24 cellular contexts compared by ENCODE assay signal in genomic region chr20:34925341-34925740, GRCh38. TPM values are rescaled to one million over a fixed set of nuclear protein-coding genes. Genes with fewer than 3 reads are reported as not detected.
DNase-seq lines count a peak whose midpoint lies in the region; ATAC-seq and TF ChIP-seq lines count a peak whose summit lies in the region.
"Had no signal": no experiment of that assay in that cellular context is flagged by ENCODE, and none has a peak within 500 bp of the region (broad histone marks: within the 10 kb centered on the region; RNA-seq: fewer than 3 reads in every experiment).

No MANE protein-coding gene starts in this region.

- peaks cover 27% of the 10 kb centered on the region for H3K36me3 ChIP-seq in CD4-positive, CD25-positive, alpha-beta regulatory T cell (ENCODE audit: control insufficient read depth, insufficient read depth, low read length)
- H3K36me3 ChIP-seq in CD8-positive, alpha-beta T cell (ENCODE audit: insufficient read depth, low read length), result no peaks in the 10 kb centered on the region
- H3K36me3 ChIP-seq in endodermal cell (ENCODE audit: control insufficient read depth, insufficient read depth, low read length), result peaks cover 24% of the 10 kb centered on the region

- POLR2A ChIA-PET in CD8-positive, alpha-beta T cell (lab: Charles Lee), result interaction anchor here (0.5 kb wide), 1 partner anchor 243 kb away, joined by 4 read pairs; no protein-coding TSS in a partner anchor

- H3K27ac ChIP-seq in CD4-positive, CD25-positive, alpha-beta regulatory T cell (ENCODE audit: insufficient read depth, low read length, poor library complexity, severe bottlenecking), result no peak overlapping the region
- no peak overlapping the region for H3K27ac ChIP-seq in CD8-positive, alpha-beta T cell (ENCODE audit: low read depth, low read length)
- no peak overlapping the region for H3K27ac ChIP-seq in endodermal cell (ENCODE audit: low read depth, low read length)
- H3K27ac ChIP-seq: SK-N-MC had no signal

- H3K27ac Mint-ChIP-seq in activated CD4-positive, alpha-beta T cell treated with anti-CD3 and anti-CD28 coated beads, Interleukin-2, amount 10 ng/mL, durations not matched to agents 24 days and 14 days, result peak overlapping the region; percentile 1
- H3K27ac Mint-ChIP-seq in CD4-positive, CD25-positive, alpha-beta regulatory T cell, result peak overlapping the region in 2 of 3 donors; percentile 52 to 79
- H3K27ac Mint-ChIP-seq in T-helper 17 cell, result peak overlapping the region; percentile 34
- peak overlapping the region; percentile 36 for H3K27ac Mint-ChIP-seq in neural crest cell (ENCODE audit: unreplicated experiment)
- H3K27ac Mint-ChIP-seq in CD8-positive, alpha-beta T cell, result no peak overlapping the region
- H3K27ac Mint-ChIP-seq in endodermal cell, result no peak overlapping the region

- H3K4me3 Mint-ChIP-seq in activated CD4-positive, alpha-beta T cell treated with anti-CD3 and anti-CD28 coated beads, Interleukin-2, amount 10 ng/mL, durations not matched to agents 24 days and 14 days, result no peak overlapping the region
- no peak overlapping the region for H3K4me3 Mint-ChIP-seq in CD4-positive, CD25-positive, alpha-beta regulatory T cell
- no peak overlapping the region for H3K4me3 Mint-ChIP-seq in T-helper 17 cell
- H3K4me3 Mint-ChIP-seq in neural crest cell, result no peak overlapping the region
- no peak overlapping the region for H3K4me3 Mint-ChIP-seq in CD8-positive, alpha-beta T cell
- H3K4me3 Mint-ChIP-seq in endodermal cell, result no peak overlapping the region
- H3K4me3 Mint-ChIP-seq: CD14-positive monocyte had no signal

- no peaks in the 10 kb centered on the region for H3K27me3 Mint-ChIP-seq in activated CD4-positive, alpha-beta T cell treated with anti-CD3 and anti-CD28 coated beads, Interleukin-2, amount 10 ng/mL, durations not matched to agents 24 days and 14 days
- no peaks in the 10 kb centered on the region for H3K27me3 Mint-ChIP-seq in CD4-positive, CD25-positive, alpha-beta regulatory T cell
- H3K27me3 Mint-ChIP-seq in T-helper 17 cell, result no peaks in the 10 kb centered on the region
- no peaks in the 10 kb centered on the region for H3K27me3 Mint-ChIP-seq in neural crest cell (ENCODE audit: low read depth)
- H3K27me3 Mint-ChIP-seq in CD8-positive, alpha-beta T cell (ENCODE audit: low read depth), result no peaks in the 10 kb centered on the region
- no peaks in the 10 kb centered on the region for H3K27me3 Mint-ChIP-seq in endodermal cell (ENCODE audit: insufficient read depth)

- no peak overlapping the region for H3K4me3 ChIP-seq in CD4-positive, CD25-positive, alpha-beta regulatory T cell (ENCODE audit: low read depth, low read length)
- H3K4me3 ChIP-seq in CD8-positive, alpha-beta T cell (ENCODE audit: low read depth, low read length), result no peak overlapping the region
- H3K4me3 ChIP-seq in endodermal cell (ENCODE audit: low read length), result no peak overlapping the region
- H3K4me3 ChIP-seq: HAP-1, SK-N-MC had no signal

- no peaks in the 10 kb centered on the region for H3K27me3 ChIP-seq in CD4-positive, CD25-positive, alpha-beta regulatory T cell (ENCODE audit: control insufficient read depth, insufficient read depth, low read length)
- H3K27me3 ChIP-seq in CD8-positive, alpha-beta T cell (ENCODE audit: insufficient read depth, low read length), result no peaks in the 10 kb centered on the region
- no peaks in the 10 kb centered on the region for H3K27me3 ChIP-seq in endodermal cell (ENCODE audit: control insufficient read depth, insufficient read depth, low read length, poor library complexity, severe bottlenecking)
- H3K27me3 ChIP-seq: BE2C had no signal

- DNase-seq in activated CD4-positive, alpha-beta T cell treated with anti-CD3 and anti-CD28 coated beads, Interleukin-2, amount 10 ng/mL, durations not matched to agents 24 days and 14 days, result no peak
- no peak for DNase-seq in activated CD4-positive, alpha-beta T cell treated with anti-CD3 and anti-CD28 coated beads for 1 hour
- DNase-seq in CD4-positive, CD25-positive, alpha-beta regulatory T cell, result no peak
- DNase-seq in T-helper 17 cell (no peak), neural crest cell (ENCODE audit: low read depth, low spot score) (no peak), endodermal cell (no peak)
- no peak for DNase-seq in CD8-positive, alpha-beta T cell
- DNase-seq: 8988T; ACHN; BE2C; GOT3; KBM-7; MM.1S; NCI-H1694; NCI-H2029 treated with DMSO at 0.1 percent for 48 hours; NCI-H446 treated with DMSO at 0.1 percent for 48 hours; NCI-H526; NCI-H82; NK-92 treated with Interleukin-12 subunit alpha and Interleukin-12 subunit beta, amount 100 ng/mL, for 24 hours; SIG-M5 had no signal

- no peaks in the 10 kb centered on the region for H3K4me1 ChIP-seq in CD4-positive, CD25-positive, alpha-beta regulatory T cell (ENCODE audit: control insufficient read depth, insufficient read depth, low read length, poor library complexity, severe bottlenecking)
- H3K4me1 ChIP-seq in CD8-positive, alpha-beta T cell (ENCODE audit: insufficient read depth, low read length), result no peaks in the 10 kb centered on the region
- H3K4me1 ChIP-seq in endodermal cell (ENCODE audit: control insufficient read depth, insufficient read depth, low read length), result no peaks in the 10 kb centered on the region
- H3K4me1 ChIP-seq: BE2C, HAP-1 had no signal

- peaks cover 16% of the 10 kb centered on the region for H3K4me1 Mint-ChIP-seq in activated CD4-positive, alpha-beta T cell treated with anti-CD3 and anti-CD28 coated beads, Interleukin-2, amount 10 ng/mL, durations not matched to agents 24 days and 14 days
- H3K4me1 Mint-ChIP-seq in CD4-positive, CD25-positive, alpha-beta regulatory T cell, result peaks cover 0 to 3% (median 1%) of the 10 kb centered on the region in 4 donors
- H3K4me1 Mint-ChIP-seq in T-helper 17 cell (peaks cover 11% of the 10 kb centered on the region), neural crest cell (no peaks in the 10 kb centered on the region), endodermal cell (no peaks in the 10 kb centered on the region)
- H3K4me1 Mint-ChIP-seq in CD8-positive, alpha-beta T cell (ENCODE audit: low read depth), result peaks cover 11% of the 10 kb centered on the region

- H3K9me3 Mint-ChIP-seq in activated CD4-positive, alpha-beta T cell treated with anti-CD3 and anti-CD28 coated beads, Interleukin-2, amount 10 ng/mL, durations not matched to agents 24 days and 14 days, result no peaks in the 10 kb centered on the region
- no peaks in the 10 kb centered on the region for H3K9me3 Mint-ChIP-seq in CD4-positive, CD25-positive, alpha-beta regulatory T cell
- no peaks in the 10 kb centered on the region for H3K9me3 Mint-ChIP-seq in neural crest cell
- H3K9me3 Mint-ChIP-seq in CD8-positive, alpha-beta T cell, result no peaks in the 10 kb centered on the region
- no peaks in the 10 kb centered on the region for H3K9me3 Mint-ChIP-seq in endodermal cell
- H3K9me3 Mint-ChIP-seq: CD14-positive monocyte had no signal

- no peaks in the 10 kb centered on the region for H3K9me3 ChIP-seq in CD4-positive, CD25-positive, alpha-beta regulatory T cell (ENCODE audit: control insufficient read depth in 2 of 2, low read length in 2 of 2)
- no peaks in the 10 kb centered on the region for H3K9me3 ChIP-seq in T-helper 17 cell (ENCODE audit: control insufficient read depth, low read length, poor library complexity, severe bottlenecking)
- no peaks in the 10 kb centered on the region for H3K9me3 ChIP-seq in CD8-positive, alpha-beta T cell (ENCODE audit: low read length)
- peaks cover 10% of the 10 kb centered on the region for H3K9me3 ChIP-seq in endodermal cell (ENCODE audit: control insufficient read depth, low read length)
- H3K9me3 ChIP-seq: BE2C had no signal

- H3K9ac ChIP-seq in endodermal cell (ENCODE audit: extremely low read depth, low read length, poor library complexity, severe bottlenecking), result no peak overlapping the region

- CTCF ChIA-PET in CD8-positive, alpha-beta T cell (lab: Charles Lee), result no interaction called here

- ATAC-seq in CD4-positive, CD25-positive, alpha-beta regulatory T cell (ENCODE audit: low read depth in 2 of 2), result no peak
- ATAC-seq in T-helper 17 cell (no peak), HG03521 (IDR thresholded peaks at IDR 0.05; ENCODE audit: unreplicated experiment) (no peak)
- no peak for ATAC-seq in CD8-positive, alpha-beta T cell

- peaks cover 58% of the 10 kb centered on the region for H3K36me3 Mint-ChIP-seq in activated CD4-positive, alpha-beta T cell treated with anti-CD3 and anti-CD28 coated beads, Interleukin-2, amount 10 ng/mL, durations not matched to agents 24 days and 14 days (ENCODE audit: low read depth)
- peaks cover 25% of the 10 kb centered on the region for H3K36me3 Mint-ChIP-seq in CD4-positive, CD25-positive, alpha-beta regulatory T cell
- H3K36me3 Mint-ChIP-seq in T-helper 17 cell (ENCODE audit: low read depth) (peaks cover 2% of the 10 kb centered on the region), neural crest cell (ENCODE audit: low read depth) (peaks cover 25% of the 10 kb centered on the region), endodermal cell (ENCODE audit: low read depth) (peaks cover 46% of the 10 kb centered on the region)
- H3K36me3 Mint-ChIP-seq in CD8-positive, alpha-beta T cell, result peaks cover 52% of the 10 kb centered on the region

- WGBS in endodermal cell (ENCODE audit: insufficient coverage in 1 of 2, insufficient read length in 1 of 2), 2 experiments, result 95 to 100% methylated on average over 2 to 3 of the region's 3 CpGs

- intact Hi-C loops in activated CD4-positive, alpha-beta T cell treated with anti-CD3 and anti-CD28 coated beads, Interleukin-2, amount 10 ng/mL, durations not matched to agents 24 days and 14 days (cut with micrococcal nuclease), result no loop called here
- intact Hi-C loops in CD8-positive, alpha-beta T cell (cut with DNase I, micrococcal nuclease), result no loop called here

- no peak for TF ChIP-seq CTCF in neural crest cell (conservative IDR thresholded peaks at IDR 0.05)
- no peak for TF ChIP-seq CTCF in CD8-positive, alpha-beta T cell (IDR thresholded peaks at IDR 0.05)
- no peak for TF ChIP-seq CTCF in endodermal cell (conservative IDR thresholded peaks at IDR 0.05)

RNA-seq across cellular contexts. Expression of gene GSS, which starts 30.3 kb away (rescaled TPM):
- 71.0 and 71.3 TPM in 2 replicates for total RNA-seq in activated CD4-positive, alpha-beta T cell treated with anti-CD3 and anti-CD28 coated beads, Interleukin-2, amount 10 ng/mL, durations not matched to agents 24 days and 14 days
- 26.0 TPM for total RNA-seq in CD4-positive, CD25-positive, alpha-beta regulatory T cell
- polyA plus RNA-seq in CD4-positive, CD25-positive, alpha-beta regulatory T cell, result 10 to 100 TPM; 29.8 to 33.0 (median 31.4) TPM
- 10 to 100 TPM; 23.3 to 27.0 TPM for total RNA-seq in T-helper 17 cell
- 78.8 and 84.5 TPM in 2 replicates for total RNA-seq in neural crest cell
- 10 to 100 TPM; 23.6 to 24.3 TPM for total RNA-seq in CD8-positive, alpha-beta T cell
- 10 to 100 TPM; 60.8 to 71.3 TPM for total RNA-seq in endodermal cell
- polyA plus RNA-seq in endodermal cell (2013, experiment 1 of 2), result 43.8 TPM
- polyA plus RNA-seq in endodermal cell (2013, experiment 2 of 2), result 41.5 TPM

RNA-seq across cellular contexts. Expression of gene MYH7B, which starts 30.3 kb away (rescaled TPM):
- 0.19 and 0.52 TPM in 2 replicates for total RNA-seq in activated CD4-positive, alpha-beta T cell treated with anti-CD3 and anti-CD28 coated beads, Interleukin-2, amount 10 ng/mL, durations not matched to agents 24 days and 14 days
- 0.20 TPM for total RNA-seq in CD4-positive, CD25-positive, alpha-beta regulatory T cell
- under 1 TPM in 1 of 4 donors, not detected in 3; 0.35 TPM for polyA plus RNA-seq in CD4-positive, CD25-positive, alpha-beta regulatory T cell
- under 1 TPM; 0.50 to 0.70 TPM for total RNA-seq in T-helper 17 cell
- 0.55 and 0.77 TPM in 2 replicates for total RNA-seq in neural crest cell
- total RNA-seq in CD8-positive, alpha-beta T cell, result under 1 TPM; 0.19 to 0.54 TPM
- under 1 TPM; 0.37 to 0.49 TPM for total RNA-seq in endodermal cell
- 0.78 TPM for polyA plus RNA-seq in endodermal cell (2013, experiment 1 of 2)
- polyA plus RNA-seq in endodermal cell (2013, experiment 2 of 2), result 0.62 TPM
- polyA plus RNA-seq: CD14-positive monocyte had no signal

RNA-seq across cellular contexts. Expression of gene ACSS2, which starts 48.9 kb away (rescaled TPM):
- 44.8 and 54.4 TPM in 2 replicates for total RNA-seq in activated CD4-positive, alpha-beta T cell treated with anti-CD3 and anti-CD28 coated beads, Interleukin-2, amount 10 ng/mL, durations not matched to agents 24 days and 14 days
- total RNA-seq in CD4-positive, CD25-positive, alpha-beta regulatory T cell, result 8.8 TPM
- 10 to 100 TPM in 3 of 4 donors, 1 to 10 TPM in 1; 8.8 to 14.1 (median 12.8) TPM for polyA plus RNA-seq in CD4-positive, CD25-positive, alpha-beta regulatory T cell
- total RNA-seq in T-helper 17 cell, result 10 to 100 TPM; 15.0 to 15.6 TPM
- total RNA-seq in neural crest cell, result 84.9 and 90.9 TPM in 2 replicates
- total RNA-seq in CD8-positive, alpha-beta T cell, result 10 to 100 TPM in 1 of 2 experiments, 1 to 10 TPM in 1; 6.5 to 12.7 TPM
- 10 to 100 TPM; 17.0 to 34.2 TPM for total RNA-seq in endodermal cell
- polyA plus RNA-seq in endodermal cell (2013, experiment 1 of 2), result 50.9 TPM
- 41.8 TPM for polyA plus RNA-seq in endodermal cell (2013, experiment 2 of 2)

RNA-seq across cellular contexts. Expression of gene GGT7, which starts 52.7 kb away (rescaled TPM):
- total RNA-seq in activated CD4-positive, alpha-beta T cell treated with anti-CD3 and anti-CD28 coated beads, Interleukin-2, amount 10 ng/mL, durations not matched to agents 24 days and 14 days, result 12.8 and 14.8 TPM in 2 replicates
- total RNA-seq in CD4-positive, CD25-positive, alpha-beta regulatory T cell, result 20.9 TPM
- polyA plus RNA-seq in CD4-positive, CD25-positive, alpha-beta regulatory T cell, result 1 to 10 TPM; 3.9 to 6.9 (median 5.4) TPM
- total RNA-seq in T-helper 17 cell, result 10 to 100 TPM; 15.0 to 20.2 TPM
- total RNA-seq in neural crest cell, result 64.1 and 67.7 TPM in 2 replicates
- total RNA-seq in CD8-positive, alpha-beta T cell, result 10 to 100 TPM; 26.3 to 26.4 TPM
- total RNA-seq in endodermal cell, result 10 to 100 TPM; 31.8 to 43.3 TPM
- polyA plus RNA-seq in endodermal cell (2013, experiment 1 of 2), result 41.5 TPM
- 36.6 TPM for polyA plus RNA-seq in endodermal cell (2013, experiment 2 of 2)

Comparison
In these comparisons a context has a peak if more than half of its experiments do, and no peak if none do; other contexts are left out.
1. H3K27ac Mint-ChIP-seq: peak in activated CD4-positive, alpha-beta T cell treated with anti-CD3 and anti-CD28 coated beads, Interleukin-2, amount 10 ng/mL, durations not matched to agents 24 days and 14 days (single experiment), CD4-positive, CD25-positive, alpha-beta regulatory T cell (2 of 3), T-helper 17 cell (single experiment) and neural crest cell (single experiment); none in CD8-positive, alpha-beta T cell (single experiment) and endodermal cell (single experiment).